Comparison of ENCODE assay signal across 21 cellular contexts in the genomic region with DNA sequence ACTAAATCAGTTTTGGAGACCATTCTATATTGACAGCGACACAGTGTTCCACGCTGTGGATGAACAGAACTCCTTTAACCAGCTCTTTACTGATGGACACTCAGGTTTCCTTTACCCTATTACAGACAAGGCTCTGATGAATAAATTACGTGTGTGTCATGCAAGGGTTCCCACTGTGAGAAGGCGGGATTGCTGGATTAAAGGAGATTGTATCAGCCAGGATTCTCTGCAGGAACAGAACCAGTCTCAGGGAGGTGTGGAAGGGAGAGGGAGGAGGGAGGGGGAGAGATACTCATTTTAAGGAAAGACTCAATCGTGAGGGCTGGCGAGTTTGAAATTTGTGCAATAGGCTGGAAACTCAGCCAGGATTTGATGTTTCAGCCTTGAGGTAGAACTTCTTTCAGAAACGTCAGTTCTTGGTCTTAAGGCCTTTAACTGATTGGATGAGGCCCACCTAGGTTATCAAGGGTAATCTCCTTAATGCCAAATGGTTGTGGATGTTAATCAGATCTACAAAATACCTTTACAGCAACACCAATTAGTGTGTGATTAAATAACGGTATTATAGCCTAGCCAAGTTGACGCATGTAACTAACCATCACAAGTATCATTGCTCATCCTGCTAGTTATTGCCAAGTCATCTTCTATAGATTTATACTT.
DNase-seq lines count a peak whose midpoint lies in the region; ATAC-seq and FAIRE-seq lines count a peak whose summit lies in the region.
"Had no signal": no experiment of that assay in that cellular context is flagged by ENCODE, and none has a peak within 500 bp of the region (broad histone marks: within the 10 kb centered on the region; RNA-seq: fewer than 3 reads in every experiment).

No MANE protein-coding gene starts in this region.

- ATAC-seq in HG02852 (IDR thresholded peaks at IDR 0.05; ENCODE audit: unreplicated experiment), result no peak
- ATAC-seq: Panc1 had no signal

- FAIRE-seq in HTR-8/SVneo (lab: Jason Lieb, UNC) (peak; percentile 58), urothelium cell line (lab: Jason Lieb, UNC) (peak; percentile 92)

- DNase-seq in NCI-H82 (lab: John Stamatoyannopoulos, UW) (peak; percentile 51), NCI-H82 treated with DMSO at 0.1 percent for 48 hours (lab: John Stamatoyannopoulos, UW; ENCODE audit: unreplicated experiment) (no peak), HTR-8/SVneo (ENCODE audit: insufficient read length, low spot score) (no peak), islet precursor cell (peak; percentile 54), urothelium cell line (ENCODE audit: low spot score) (no peak), medulla oblongata (ENCODE audit: extremely low spot score) (no peak), SHP77 treated with DMSO at 0.1 percent for 48 hours (lab: John Stamatoyannopoulos, UW) (no peak)
- DNase-seq: CD4-positive, CD25-positive, alpha-beta regulatory T cell; DMS153; DND-41; H7; Kasumi-1; MV-4-11; NCI-H1105; NCI-H1436 treated with DMSO at 0.1 percent for 48 hours; NCI-H187 treated with DMSO at 0.1 percent for 48 hours; NCI-H446; NCI-H524 treated with DMSO at 0.1 percent for 48 hours; SHP77 had no signal

Comparison
In these comparisons a context has a peak if more than half of its experiments do, and no peak if none do; other contexts are left out.
1. DNase-seq: peak in NCI-H82 (single experiment) and islet precursor cell (single experiment); none in NCI-H82 treated with DMSO at 0.1 percent for 48 hours (single experiment), HTR-8/SVneo (single experiment), urothelium cell line (single experiment), medulla oblongata (single experiment) and SHP77 treated with DMSO at 0.1 percent for 48 hours (single experiment).